17 cellular contexts compared by ENCODE assay signal in genomic region chr1:46637444-46638083, GRCh38. TPM values are rescaled to one million over a fixed set of nuclear protein-coding genes. Genes with fewer than 3 reads are reported as not detected.
DNase-seq lines count a peak whose midpoint lies in the region; ATAC-seq and TF ChIP-seq lines count a peak whose summit lies in the region.
"Had no signal": no experiment of that assay in that cellular context is flagged by ENCODE, and none has a peak within 500 bp of the region (broad histone marks: within the 10 kb centered on the region; RNA-seq: fewer than 3 reads in every experiment).

No MANE protein-coding gene starts in this region.

- no peak for TF ChIP-seq EP300 in gastroesophageal sphincter (IDR thresholded peaks at IDR 0.05)

- H3K4me3 ChIP-seq in gastroesophageal sphincter = no peak overlapping the region
- no peak overlapping the region for H3K4me3 ChIP-seq in psoas muscle
- H3K4me3 ChIP-seq in uterus = no peak overlapping the region

- H3K9me3 ChIP-seq in gastroesophageal sphincter (no peaks in the 10 kb centered on the region), psoas muscle (no peaks in the 10 kb centered on the region), uterus (no peaks in the 10 kb centered on the region)

- peak overlapping the region; percentile 75 to 90 (median 80) for H3K27ac ChIP-seq in gastroesophageal sphincter
- peak overlapping the region; percentile 36 for H3K27ac ChIP-seq in psoas muscle
- H3K27ac ChIP-seq in uterus = peak overlapping the region; percentile 25 to 71

- H3K36me3 ChIP-seq in gastroesophageal sphincter (peaks cover 0 to 48% of the 10 kb centered on the region in 2 donors), psoas muscle (ENCODE audit: insufficient read depth in 1 of 2, low read depth in 1 of 2) (peaks cover 10 to 78% of the 10 kb centered on the region in 2 donors), uterus (no peaks in the 10 kb centered on the region)

- H3K27me3 ChIP-seq in gastroesophageal sphincter (no peaks in the 10 kb centered on the region), psoas muscle (ENCODE audit: insufficient read depth in 3 of 3, low read length in 2 of 3) (no peaks in the 10 kb centered on the region), uterus (no peaks in the 10 kb centered on the region)

- ATAC-seq in gastroesophageal sphincter (no peak), psoas muscle (peak in 1 of 4 donors; percentile 72)
- ATAC-seq: PC-3 had no signal

- DNase-seq in cerebellar cortex (ENCODE audit: low spot score) = peak; percentile 35
- DNase-seq in psoas muscle = no peak
- no peak for DNase-seq in uterus
- DNase-seq in NCI-H1436 (lab: John Stamatoyannopoulos, UW) = no peak
- no peak for DNase-seq in NCI-H69 (lab: John Stamatoyannopoulos, UW)
- DNase-seq in dedifferentiated amniotic fluid mesenchymal stem cell (ENCODE audit: extremely low spot score) = no peak
- DNase-seq: DMS153, EL, HFFc6, KBM-7, NCI-H1048, NCI-H1694, NCI-H345, NCI-H526 treated with DMSO at 0.1 percent for 48 hours, PC-3 had no signal

- 0 to 13% methylated on average over 2 of the region's 2 CpGs for WGBS in gastroesophageal sphincter (ENCODE audit: low coverage in 1 of 2), 2 donors
- WGBS in psoas muscle, 3 donors = 5 to 18% (median 7%) methylated on average over 2 of the region's 2 CpGs

- no peak for TF ChIP-seq CTCF in gastroesophageal sphincter (IDR thresholded peaks at IDR 0.05)
- no peak for TF ChIP-seq CTCF in psoas muscle (IDR thresholded peaks at IDR 0.05)
- TF ChIP-seq CTCF in uterus (IDR thresholded peaks at IDR 0.05) = no peak

- intact Hi-C loops in psoas muscle (cut with DNase I) (no loop called here), uterus (cut with DNase I; ENCODE audit: low total_unique reads) (no loop called here)

- H3K4me1 ChIP-seq in gastroesophageal sphincter (peaks cover 0 to 44% (median 7%) of the 10 kb centered on the region in 3 donors), psoas muscle (peaks cover 4% of the 10 kb centered on the region), uterus (no peaks in the 10 kb centered on the region)

- TF ChIP-seq POLR2A in gastroesophageal sphincter (IDR thresholded peaks at IDR 0.05) = no peak
- no peak for TF ChIP-seq POLR2A in uterus (IDR thresholded peaks at IDR 0.05)

RNA-seq across cellular contexts. Expression of gene MOB3C, which starts 21.0 kb away (rescaled TPM):
- total RNA-seq in gastroesophageal sphincter = 10 to 100 TPM; 20.7 to 28.3 (median 23.2) TPM
- total RNA-seq in psoas muscle = 10 to 100 TPM; 12.1 to 36.3 (median 28.5) TPM
- polyA plus RNA-seq in psoas muscle = 10 to 100 TPM in 2 of 3 donors, 1 to 10 TPM in 1; 8.7 to 17.9 (median 13.4) TPM
- total RNA-seq in uterus = 10 to 100 TPM in 3 of 4 donors, 1 to 10 TPM in 1; 6.9 to 22.5 (median 16.6) TPM

RNA-seq across cellular contexts. Expression of gene ATPAF1, which starts 30.6 kb away (rescaled TPM):
- total RNA-seq in gastroesophageal sphincter (100 to 1,000 TPM in 1 of 4 donors, 10 to 100 TPM in 3; 61.7 to 101 (median 81.8) TPM), psoas muscle (100 to 1,000 TPM in 3 of 4 donors, 10 to 100 TPM in 1; 98.3 to 114 (median 107) TPM), uterus (10 to 100 TPM in 3 of 4 donors, 1 to 10 TPM in 1; 8.2 to 59.7 (median 40.8) TPM)
- 100 to 1,000 TPM in 1 of 3 donors, 10 to 100 TPM in 2; 60.9 to 156 (median 82.0) TPM for polyA plus RNA-seq in psoas muscle

RNA-seq across cellular contexts. Expression of gene MKNK1, which starts 33.5 kb away (rescaled TPM):
- total RNA-seq in gastroesophageal sphincter = 10 to 100 TPM; 23.0 to 42.1 (median 34.5) TPM
- total RNA-seq in psoas muscle = 10 to 100 TPM; 32.2 to 46.7 (median 39.9) TPM
- polyA plus RNA-seq in psoas muscle = 10 to 100 TPM; 19.3 to 52.6 (median 23.8) TPM
- total RNA-seq in uterus = 10 to 100 TPM in 3 of 4 donors, 1 to 10 TPM in 1; 4.9 to 53.0 (median 24.3) TPM

RNA-seq across cellular contexts. Expression of gene TEX38, which starts 34.1 kb away (rescaled TPM):
- total RNA-seq in gastroesophageal sphincter = 1 to 10 TPM in 1 of 4 donors, not detected in 3; 1.7 TPM
- total RNA-seq in psoas muscle = not detected
- under 1 TPM in 1 of 3 donors, not detected in 2; 0.08 TPM for polyA plus RNA-seq in psoas muscle
- not detected for total RNA-seq in uterus
- total RNA-seq: H1, PC-3 had no signal
